In genomic region chr20:17538517-17539170, GRCh38 we compare ENCODE assay signal across 10 cellular contexts. TPM values are rescaled to one million over a fixed set of nuclear protein-coding genes. Genes with fewer than 3 reads are reported as not detected.
A peak's percentile ranks its signal among the peaks of the same experiment; 100 is the strongest.
DNase-seq lines count a peak whose midpoint lies in the region; ATAC-seq lines count a peak whose summit lies in the region.
"Had no signal": no experiment of that assay in that cellular context is flagged by ENCODE, and none has a peak within 500 bp of the region (broad histone marks: within the 10 kb centered on the region; RNA-seq: fewer than 3 reads in every experiment).

No MANE protein-coding gene starts in this region.

- ATAC-seq in HG02852 (IDR thresholded peaks at IDR 0.05; ENCODE audit: unreplicated experiment), result peak; percentile 81

- peak; percentile 16 to 26 for DNase-seq in activated CD4-positive, alpha-beta T cell treated with anti-CD3 and anti-CD28 coated beads, Interleukin-2, amount 50 U/mL, for 48 hours
- DNase-seq in activated CD4-positive, alpha-beta T cell treated with anti-CD3 and anti-CD28 coated beads for 4 hours, result no peak
- DNase-seq in RPMI7951 (ENCODE audit: low read depth), result peak; percentile 28
- DNase-seq in renal cortical epithelial cell (ENCODE audit: low read depth), result peak; percentile 20
- no peak for DNase-seq in activated gamma-delta T cell (lab: John Stamatoyannopoulos, UW)
- DNase-seq in C1 segment of cervical spinal cord (lab: John Stamatoyannopoulos, UW), result no peak
- DNase-seq in islet precursor cell, result no peak
- DNase-seq: activated CD8-positive, alpha-beta memory T cell treated with anti-CD3 and anti-CD28 coated beads, Interleukin-2, amount 50 U/mL, for 48 hours; NCI-H526 treated with DMSO at 0.1 percent for 48 hours had no signal

RNA-seq across cellular contexts. Expression of gene BFSP1, which starts 7.5 kb away (rescaled TPM):
- 3.0 and 5.0 TPM in 2 replicates for total RNA-seq in RPMI7951 (2014; rRNA removed; shearing (Covaris generic))
- total RNA-seq in renal cortical epithelial cell, result 2.3 and 7.5 TPM in 2 replicates

RNA-seq across cellular contexts. Expression of gene DSTN, which starts 31.2 kb away (rescaled TPM):
- 541 and 689 TPM in 2 replicates for total RNA-seq in RPMI7951 (2014; rRNA removed; shearing (Covaris generic))
- total RNA-seq in renal cortical epithelial cell, result 297 and 433 TPM in 2 replicates

Comparison
In these comparisons a context has a peak if more than half of its experiments do, and no peak if none do; other contexts are left out.
1. DNase-seq: peak in activated CD4-positive, alpha-beta T cell treated with anti-CD3 and anti-CD28 coated beads, Interleukin-2, amount 50 U/mL, for 48 hours (2 of 2), RPMI7951 (single experiment) and renal cortical epithelial cell (single experiment); none in activated CD4-positive, alpha-beta T cell treated with anti-CD3 and anti-CD28 coated beads for 4 hours (0 of 2), activated gamma-delta T cell (single experiment), C1 segment of cervical spinal cord (0 of 14) and islet precursor cell (single experiment).